ENCODE assay signal across 1 cellular context in genomic region chr20:35506179-35506578, GRCh38.
TF ChIP-seq lines count a peak whose summit lies in the region.

No MANE protein-coding gene starts in this region.

TF ChIP-seq in HepG2, 621 proteins besides CTCF, POLR2A, EP300 and RAD21:
- TF ChIP-seq NONO (IDR thresholded peaks at IDR 0.05) (no peak), NONO (CRISPR knock-in tag; conservative IDR thresholded peaks at IDR 0.05) (no peak), RARA (CRISPR knock-in tag; IDR thresholded peaks at IDR 0.05) (no peak), XBP1 (CRISPR knock-in tag; IDR thresholded peaks at IDR 0.05) (no peak), ZNF282 (IDR thresholded peaks at IDR 0.05; ENCODE audit: partially characterized antibody) (peak; percentile 84), ATAD3A (CRISPR knock-in tag; IDR thresholded peaks at IDR 0.05) (no peak)
